ENCODE assay signal across 10 cellular contexts in the genomic region with DNA sequence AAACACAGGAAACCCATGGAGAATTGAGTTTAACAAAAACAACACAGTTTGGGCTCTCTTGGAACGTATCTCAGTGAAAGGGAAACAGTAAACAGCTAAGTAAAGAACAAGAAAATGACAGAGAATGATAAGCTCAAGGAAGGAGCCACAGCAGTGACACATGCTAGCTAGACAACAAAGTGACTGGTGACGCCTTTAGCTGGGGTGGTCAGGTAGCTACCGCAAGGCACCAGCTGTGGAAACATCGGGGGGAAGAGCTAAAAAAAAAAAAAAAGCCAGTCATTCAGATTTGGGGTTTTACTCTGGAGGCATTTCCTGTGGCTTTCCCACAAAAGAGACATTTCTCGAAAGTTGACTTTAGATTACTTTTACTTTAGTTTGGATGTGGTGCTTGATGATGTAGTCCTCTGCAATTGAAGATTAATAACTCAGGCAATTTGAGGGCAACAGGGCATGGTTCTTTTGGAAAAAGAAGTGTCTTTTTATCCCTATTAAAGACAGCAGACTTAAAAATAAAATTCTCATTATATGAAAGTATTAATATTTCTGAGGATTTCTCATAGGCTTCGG. TPM values are rescaled to one million over a fixed set of nuclear protein-coding genes. Genes with fewer than 3 reads are reported as not detected.
DNase-seq lines count a peak whose midpoint lies in the region; ATAC-seq, FAIRE-seq and TF ChIP-seq lines count a peak whose summit lies in the region.
"Had no signal": no experiment of that assay in that cellular context is flagged by ENCODE, and none has a peak within 500 bp of the region (broad histone marks: within the 10 kb centered on the region; RNA-seq: fewer than 3 reads in every experiment).

No MANE protein-coding gene starts in this region.

- H3K36me3 ChIP-seq in astrocyte (ENCODE audit: insufficient read depth, low read length) (no peaks in the 10 kb centered on the region), Peyer's patch (no peaks in the 10 kb centered on the region)
- H3K36me3 ChIP-seq: neutrophil had no signal

- H3K4me3 ChIP-seq in astrocyte (ENCODE audit: insufficient read depth, low read depth, low read length) (no peak overlapping the region), Peyer's patch (no peak overlapping the region)

- H3K36me3 Mint-ChIP-seq in astrocyte (ENCODE audit: low read depth, unreplicated experiment), result no peaks in the 10 kb centered on the region

- H3K4me1 Mint-ChIP-seq in astrocyte (ENCODE audit: low read depth, unreplicated experiment), result peaks cover 23% of the 10 kb centered on the region

- DNase-seq in activated CD4-positive, alpha-beta T cell treated with anti-CD3 and anti-CD28 coated beads for 4 hours, result peak; percentile 18 to 61
- DNase-seq in astrocyte (ENCODE audit: low read depth), result peak; percentile 29
- DNase-seq in stimulated activated CD8-positive, alpha-beta memory T cell treated with anti-CD3 and anti-CD28 coated beads, Interleukin-4, amount 100 ng/mL, for 24 hours (ENCODE audit: low read depth), result peak; percentile 37
- no peak for DNase-seq in Peyer's patch
- no peak for DNase-seq in NCI-H2029 (lab: John Stamatoyannopoulos, UW)
- no peak for DNase-seq in mesenteric fat pad (ENCODE audit: low spot score)
- DNase-seq: dermis blood vessel endothelial cell had no signal

- no peak for TF ChIP-seq POLR2A in Peyer's patch (IDR thresholded peaks at IDR 0.05)

- peak overlapping the region; percentile 17 for H3K27ac Mint-ChIP-seq in astrocyte (ENCODE audit: unreplicated experiment)

- no peak overlapping the region for H3K9ac ChIP-seq in astrocyte (ENCODE audit: low read length)

- peaks cover 28% of the 10 kb centered on the region for H3K27me3 Mint-ChIP-seq in astrocyte (ENCODE audit: low read depth, unreplicated experiment)

- H3K27me3 ChIP-seq in astrocyte (ENCODE audit: insufficient read depth, low read length), result peaks cover 21% of the 10 kb centered on the region
- no peaks in the 10 kb centered on the region for H3K27me3 ChIP-seq in Peyer's patch

- H3K4me1 ChIP-seq in astrocyte (ENCODE audit: insufficient read depth, low read length) (no peaks in the 10 kb centered on the region), Peyer's patch (peaks cover 0 to 20% (median 3%) of the 10 kb centered on the region in 4 donors)

- H3K9me3 ChIP-seq in astrocyte (ENCODE audit: insufficient read depth, low read depth, low read length) (no peaks in the 10 kb centered on the region), Peyer's patch (no peaks in the 10 kb centered on the region)
- H3K9me3 ChIP-seq: neutrophil had no signal

- peaks cover 5% of the 10 kb centered on the region for H3K9me3 Mint-ChIP-seq in astrocyte (ENCODE audit: unreplicated experiment)

- H3K27ac ChIP-seq in astrocyte (ENCODE audit: low read depth, low read length) (no peak overlapping the region), Peyer's patch (no peak overlapping the region)
- H3K27ac ChIP-seq: neutrophil had no signal

- no peak overlapping the region for H3K4me3 Mint-ChIP-seq in astrocyte (ENCODE audit: unreplicated experiment)

- no peak for TF ChIP-seq CTCF in astrocyte (IDR thresholded peaks at IDR 0.05; ENCODE audit: insufficient read depth, low read depth, low read length)
- TF ChIP-seq CTCF in Peyer's patch (IDR thresholded peaks at IDR 0.05), result no peak

- H3K79me2 ChIP-seq in astrocyte (ENCODE audit: insufficient read depth, low read length), result no peaks in the 10 kb centered on the region

- peak overlapping the region; percentile 34 for H3K4me2 ChIP-seq in astrocyte (ENCODE audit: low read length)

- peak; percentile 51 for ATAC-seq in HG02981 (IDR thresholded peaks at IDR 0.05; ENCODE audit: unreplicated experiment)

- H2AFZ ChIP-seq in astrocyte (ENCODE audit: low read depth, low read length), result no peak overlapping the region

- FAIRE-seq in astrocyte (lab: Jason Lieb, UNC), result no peak
- FAIRE-seq: G401.6 had no signal

- no peaks in the 10 kb centered on the region for H4K20me1 ChIP-seq in astrocyte (ENCODE audit: insufficient read depth, low read length)

RNA-seq across cellular contexts. Expression of a gene that starts 2.1 kb away (rescaled TPM):
- total RNA-seq in astrocyte (0.25 TPM in 1 of 2 replicates, not detected in the other), Peyer's patch (1 to 10 TPM in 1 of 4 donors, under 1 TPM in 1, not detected in 2; 0.95 to 1.7 TPM), mesenteric fat pad (0.55 TPM)

Comparison
In these comparisons a context has a peak if more than half of its experiments do, and no peak if none do; other contexts are left out.
1. DNase-seq: peak in activated CD4-positive, alpha-beta T cell treated with anti-CD3 and anti-CD28 coated beads for 4 hours (2 of 2), astrocyte (single experiment) and stimulated activated CD8-positive, alpha-beta memory T cell treated with anti-CD3 and anti-CD28 coated beads, Interleukin-4, amount 100 ng/mL, for 24 hours (single experiment); none in Peyer's patch (0 of 3), NCI-H2029 (single experiment) and mesenteric fat pad (single experiment).